11 cellular contexts compared by ENCODE assay signal in genomic region chr16:3949287-3949686, GRCh38.
A peak's percentile ranks its signal among the peaks of the same experiment; 100 is the strongest.
DNase-seq lines count a peak whose midpoint lies in the region; ATAC-seq and TF ChIP-seq lines count a peak whose summit lies in the region.
"Had no signal": no experiment of that assay in that cellular context is flagged by ENCODE, and none has a peak within 500 bp of the region (broad histone marks: within the 10 kb centered on the region; RNA-seq: fewer than 3 reads in every experiment).

No MANE protein-coding gene starts in this region.

- DNase-seq in SHP77 (lab: John Stamatoyannopoulos, UW) (peak; percentile 73 to 74), heart right ventricle (peak; percentile 50 to 71), retina (peak; percentile 56), GOT3 (lab: John Stamatoyannopoulos, UW) (no peak), epidermal melanocyte (ENCODE audit: insufficient read length, low spot score) (no peak), omental fat pad (ENCODE audit: low spot score) (no peak), transverse colon (no peak)
- DNase-seq: kidney glomerular epithelial cell, NCI-H446 treated with DMSO at 0.1 percent for 48 hours, SIG-M5 had no signal

- intact Hi-C loops in heart right ventricle (cut with DNase I) (loop anchor here in 1 of 10 donors (10.0 kb wide), 1 partner anchor 166 kb away; the partner anchor contains the start of gene ADCY9), transverse colon (cut with DNase I; ENCODE audit: low total_unique reads) (no loop called here)

- H3K4me1 ChIP-seq in BLaER1 = peaks cover 64% of the 10 kb centered on the region
- H3K4me1 ChIP-seq in heart right ventricle = peaks cover 6 to 65% (median 53%) of the 10 kb centered on the region in 9 donors
- H3K4me1 ChIP-seq in transverse colon = peaks cover 0 to 23% (median 15%) of the 10 kb centered on the region in 4 donors

- TF ChIP-seq EP300 in transverse colon (IDR thresholded peaks at IDR 0.05; ENCODE audit: low read depth) = no peak

- H3K4me3 ChIP-seq in BLaER1 (no peak overlapping the region), heart right ventricle (peak overlapping the region in 8 of 10 donors; percentile 2 to 48 (median 36)), transverse colon (no peak overlapping the region)

- peak; percentile 31 to 84 (median 68) for ATAC-seq in heart right ventricle
- ATAC-seq in omental fat pad (ENCODE audit: low FRiP score) = no peak

- peak overlapping the region; percentile 74 for H3K4me2 ChIP-seq in BLaER1

- peak overlapping the region; percentile 72 for H3K27ac ChIP-seq in BLaER1
- H3K27ac ChIP-seq in heart right ventricle = peak overlapping the region; percentile 62 to 93 (median 77)
- peak overlapping the region in 1 of 4 donors; percentile 65 for H3K27ac ChIP-seq in transverse colon

- TF ChIP-seq POLR2A in transverse colon (IDR thresholded peaks at IDR 0.05) = no peak

- in situ Hi-C loops in transverse colon (cut with MboI; ENCODE audit: low pct_ligation_motif_present in 1 of 4, low pct_unique_long_range_greater_than_20kb in 1 of 4, low sequenced_read_pairs in 3 of 4) = no loop called here

- H3K9me3 ChIP-seq in BLaER1 = no peaks in the 10 kb centered on the region
- no peaks in the 10 kb centered on the region for H3K9me3 ChIP-seq in heart right ventricle
- H3K9me3 ChIP-seq in transverse colon = no peaks in the 10 kb centered on the region

- H3K36me3 ChIP-seq in BLaER1 (no peaks in the 10 kb centered on the region), heart right ventricle (no peaks in the 10 kb centered on the region), transverse colon (no peaks in the 10 kb centered on the region)

- no peaks in the 10 kb centered on the region for H4K20me1 ChIP-seq in BLaER1

- 7 to 8% methylated on average over 14 of the region's 14 CpGs for WGBS in heart right ventricle, 2 donors
- WGBS in transverse colon (ENCODE audit: low coverage in 1 of 2), 2 donors = 62% methylated on average over 14 of the region's 14 CpGs; no CpG with 5 or more reads in 1 of the 2 donors

- H3K27me3 ChIP-seq in BLaER1 = no peaks in the 10 kb centered on the region
- H3K27me3 ChIP-seq in heart right ventricle = no peaks in the 10 kb centered on the region
- H3K27me3 ChIP-seq in transverse colon = peaks cover 2% of the 10 kb centered on the region

- H3K9ac ChIP-seq in BLaER1 = no peak overlapping the region

- TF ChIP-seq CTCF in heart right ventricle (IDR thresholded peaks at IDR 0.05) = no peak
- no peak for TF ChIP-seq CTCF in omental fat pad (IDR thresholded peaks at IDR 0.05)
- no peak for TF ChIP-seq CTCF in transverse colon (IDR thresholded peaks at IDR 0.05)

Comparison
In these comparisons a context has a peak if more than half of its experiments do, and no peak if none do; other contexts are left out.
1. H3K4me3 ChIP-seq: peak in heart right ventricle (8 of 10); none in BLaER1 (single experiment) and transverse colon (0 of 4).
2. DNase-seq: peak in SHP77 (2 of 2), heart right ventricle (2 of 2) and retina (single experiment); none in GOT3 (single experiment), epidermal melanocyte (single experiment), omental fat pad (single experiment) and transverse colon (single experiment).